ENCODE assay signal across 1 cellular context in the genomic region with DNA sequence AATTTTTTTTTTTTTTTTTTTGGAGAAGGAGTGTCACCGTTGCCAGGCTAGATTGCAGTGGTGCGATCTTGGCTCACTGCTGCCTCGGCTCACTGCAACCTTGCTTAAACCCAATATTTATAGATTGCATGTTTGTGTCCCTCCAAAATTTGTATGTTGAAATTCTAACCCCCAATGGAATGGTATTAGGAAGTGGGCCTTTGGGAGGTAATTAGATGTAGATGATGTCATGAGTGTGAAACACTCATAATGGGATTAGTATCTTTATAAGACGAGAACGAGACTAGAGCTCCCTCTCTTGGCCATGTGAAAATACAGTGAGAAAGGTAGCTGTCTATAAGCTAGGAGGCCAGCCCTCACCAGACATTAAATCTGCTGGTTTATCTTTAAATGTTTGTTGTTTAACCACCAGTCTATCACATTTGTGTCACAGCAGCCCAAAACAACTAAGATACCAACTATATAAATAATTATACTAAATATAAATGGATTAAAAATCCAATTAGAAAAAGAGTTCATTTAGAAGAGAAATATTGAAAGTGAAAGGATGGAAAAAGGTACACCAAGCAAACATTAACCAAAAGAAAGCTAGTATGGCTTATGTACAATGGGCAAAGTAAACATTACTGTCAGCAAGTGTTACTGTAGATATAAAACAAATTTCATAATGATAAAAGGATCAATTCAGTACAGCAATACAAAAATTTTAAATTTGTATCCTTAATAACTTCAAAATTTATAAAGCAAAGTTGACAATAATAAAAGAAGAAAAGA.
TF ChIP-seq lines count a peak whose summit lies in the region.

No MANE protein-coding gene starts in this region.

TF ChIP-seq in HepG2, 621 proteins besides CTCF, POLR2A, EP300 and RAD21 (continued from another document):
- TF ChIP-seq, protein P1, sequence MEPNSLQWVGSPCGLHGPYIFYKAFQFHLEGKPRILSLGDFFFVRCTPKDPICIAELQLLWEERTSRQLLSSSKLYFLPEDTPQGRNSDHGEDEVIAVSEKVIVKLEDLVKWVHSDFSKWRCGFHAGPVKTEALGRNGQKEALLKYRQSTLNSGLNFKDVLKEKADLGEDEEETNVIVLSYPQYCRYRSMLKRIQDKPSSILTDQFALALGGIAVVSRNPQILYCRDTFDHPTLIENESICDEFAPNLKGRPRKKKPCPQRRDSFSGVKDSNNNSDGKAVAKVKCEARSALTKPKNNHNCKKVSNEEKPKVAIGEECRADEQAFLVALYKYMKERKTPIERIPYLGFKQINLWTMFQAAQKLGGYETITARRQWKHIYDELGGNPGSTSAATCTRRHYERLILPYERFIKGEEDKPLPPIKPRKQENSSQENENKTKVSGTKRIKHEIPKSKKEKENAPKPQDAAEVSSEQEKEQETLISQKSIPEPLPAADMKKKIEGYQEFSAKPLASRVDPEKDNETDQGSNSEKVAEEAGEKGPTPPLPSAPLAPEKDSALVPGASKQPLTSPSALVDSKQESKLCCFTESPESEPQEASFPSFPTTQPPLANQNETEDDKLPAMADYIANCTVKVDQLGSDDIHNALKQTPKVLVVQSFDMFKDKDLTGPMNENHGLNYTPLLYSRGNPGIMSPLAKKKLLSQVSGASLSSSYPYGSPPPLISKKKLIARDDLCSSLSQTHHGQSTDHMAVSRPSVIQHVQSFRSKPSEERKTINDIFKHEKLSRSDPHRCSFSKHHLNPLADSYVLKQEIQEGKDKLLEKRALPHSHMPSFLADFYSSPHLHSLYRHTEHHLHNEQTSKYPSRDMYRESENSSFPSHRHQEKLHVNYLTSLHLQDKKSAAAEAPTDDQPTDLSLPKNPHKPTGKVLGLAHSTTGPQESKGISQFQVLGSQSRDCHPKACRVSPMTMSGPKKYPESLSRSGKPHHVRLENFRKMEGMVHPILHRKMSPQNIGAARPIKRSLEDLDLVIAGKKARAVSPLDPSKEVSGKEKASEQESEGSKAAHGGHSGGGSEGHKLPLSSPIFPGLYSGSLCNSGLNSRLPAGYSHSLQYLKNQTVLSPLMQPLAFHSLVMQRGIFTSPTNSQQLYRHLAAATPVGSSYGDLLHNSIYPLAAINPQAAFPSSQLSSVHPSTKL (CRISPR knock-in tag; IDR thresholded peaks at IDR 0.05), result 0 out of 2 replicates have a peak, but pooled peaks have one; percentile 15
- TF ChIP-seq, protein P2, sequence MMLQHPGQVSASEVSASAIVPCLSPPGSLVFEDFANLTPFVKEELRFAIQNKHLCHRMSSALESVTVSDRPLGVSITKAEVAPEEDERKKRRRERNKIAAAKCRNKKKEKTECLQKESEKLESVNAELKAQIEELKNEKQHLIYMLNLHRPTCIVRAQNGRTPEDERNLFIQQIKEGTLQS (CRISPR knock-in tag; IDR thresholded peaks at IDR 0.05), result no peak
- TF ChIP-seq POGZ (CRISPR knock-in tag; IDR thresholded peaks at IDR 0.05), result 0 out of 2 replicates have a peak, but pooled peaks have one; percentile 24
- TF ChIP-seq RELA (CRISPR knock-in tag; IDR thresholded peaks at IDR 0.05), result no peak
- no peak for TF ChIP-seq RFX3 (CRISPR knock-in tag; IDR thresholded peaks at IDR 0.05)
- TF ChIP-seq, protein P3, sequence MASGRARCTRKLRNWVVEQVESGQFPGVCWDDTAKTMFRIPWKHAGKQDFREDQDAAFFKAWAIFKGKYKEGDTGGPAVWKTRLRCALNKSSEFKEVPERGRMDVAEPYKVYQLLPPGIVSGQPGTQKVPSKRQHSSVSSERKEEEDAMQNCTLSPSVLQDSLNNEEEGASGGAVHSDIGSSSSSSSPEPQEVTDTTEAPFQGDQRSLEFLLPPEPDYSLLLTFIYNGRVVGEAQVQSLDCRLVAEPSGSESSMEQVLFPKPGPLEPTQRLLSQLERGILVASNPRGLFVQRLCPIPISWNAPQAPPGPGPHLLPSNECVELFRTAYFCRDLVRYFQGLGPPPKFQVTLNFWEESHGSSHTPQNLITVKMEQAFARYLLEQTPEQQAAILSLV (CRISPR knock-in tag; IDR thresholded peaks at IDR 0.05; ENCODE audit: borderline replicate concordance), result no peak
- no peak for TF ChIP-seq ZNF605 (CRISPR knock-in tag; IDR thresholded peaks at IDR 0.05)
- no peak for TF ChIP-seq ZEB1 (IDR thresholded peaks at IDR 0.05; ENCODE audit: insufficient replicate concordance, low read depth)
- TF ChIP-seq TBX3 (IDR thresholded peaks at IDR 0.05; ENCODE audit: borderline replicate concordance), result peak; percentile 12; the same call in 1 of the 2 replicates
- 0 out of 2 replicates have a peak, but pooled peaks have one; percentile 16 for TF ChIP-seq KMT2B (CRISPR knock-in tag; IDR thresholded peaks at IDR 0.05)
- TF ChIP-seq SMC3 (IDR thresholded peaks at IDR 0.05; ENCODE audit: low read length), result peak; percentile 55
- TF ChIP-seq DMAP1 (CRISPR knock-in tag; IDR thresholded peaks at IDR 0.05), result no peak
- TF ChIP-seq, protein P4, sequence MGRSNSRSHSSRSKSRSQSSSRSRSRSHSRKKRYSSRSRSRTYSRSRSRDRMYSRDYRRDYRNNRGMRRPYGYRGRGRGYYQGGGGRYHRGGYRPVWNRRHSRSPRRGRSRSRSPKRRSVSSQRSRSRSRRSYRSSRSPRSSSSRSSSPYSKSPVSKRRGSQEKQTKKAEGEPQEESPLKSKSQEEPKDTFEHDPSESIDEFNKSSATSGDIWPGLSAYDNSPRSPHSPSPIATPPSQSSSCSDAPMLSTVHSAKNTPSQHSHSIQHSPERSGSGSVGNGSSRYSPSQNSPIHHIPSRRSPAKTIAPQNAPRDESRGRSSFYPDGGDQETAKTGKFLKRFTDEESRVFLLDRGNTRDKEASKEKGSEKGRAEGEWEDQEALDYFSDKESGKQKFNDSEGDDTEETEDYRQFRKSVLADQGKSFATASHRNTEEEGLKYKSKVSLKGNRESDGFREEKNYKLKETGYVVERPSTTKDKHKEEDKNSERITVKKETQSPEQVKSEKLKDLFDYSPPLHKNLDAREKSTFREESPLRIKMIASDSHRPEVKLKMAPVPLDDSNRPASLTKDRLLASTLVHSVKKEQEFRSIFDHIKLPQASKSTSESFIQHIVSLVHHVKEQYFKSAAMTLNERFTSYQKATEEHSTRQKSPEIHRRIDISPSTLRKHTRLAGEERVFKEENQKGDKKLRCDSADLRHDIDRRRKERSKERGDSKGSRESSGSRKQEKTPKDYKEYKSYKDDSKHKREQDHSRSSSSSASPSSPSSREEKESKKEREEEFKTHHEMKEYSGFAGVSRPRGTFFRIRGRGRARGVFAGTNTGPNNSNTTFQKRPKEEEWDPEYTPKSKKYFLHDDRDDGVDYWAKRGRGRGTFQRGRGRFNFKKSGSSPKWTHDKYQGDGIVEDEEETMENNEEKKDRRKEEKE (IDR thresholded peaks at IDR 0.05), result no peak
- 0 out of 2 replicates have a peak, but pooled peaks have one; percentile 53 for TF ChIP-seq RORA (CRISPR knock-in tag; IDR thresholded peaks at IDR 0.05)
- no peak for TF ChIP-seq ELF1 (CRISPR knock-in tag; IDR thresholded peaks at IDR 0.05)
- TF ChIP-seq IRF2 (CRISPR knock-in tag; IDR thresholded peaks at IDR 0.05), result peak; percentile 56; the same call in 1 of the 2 replicates
- TF ChIP-seq, protein P5, sequence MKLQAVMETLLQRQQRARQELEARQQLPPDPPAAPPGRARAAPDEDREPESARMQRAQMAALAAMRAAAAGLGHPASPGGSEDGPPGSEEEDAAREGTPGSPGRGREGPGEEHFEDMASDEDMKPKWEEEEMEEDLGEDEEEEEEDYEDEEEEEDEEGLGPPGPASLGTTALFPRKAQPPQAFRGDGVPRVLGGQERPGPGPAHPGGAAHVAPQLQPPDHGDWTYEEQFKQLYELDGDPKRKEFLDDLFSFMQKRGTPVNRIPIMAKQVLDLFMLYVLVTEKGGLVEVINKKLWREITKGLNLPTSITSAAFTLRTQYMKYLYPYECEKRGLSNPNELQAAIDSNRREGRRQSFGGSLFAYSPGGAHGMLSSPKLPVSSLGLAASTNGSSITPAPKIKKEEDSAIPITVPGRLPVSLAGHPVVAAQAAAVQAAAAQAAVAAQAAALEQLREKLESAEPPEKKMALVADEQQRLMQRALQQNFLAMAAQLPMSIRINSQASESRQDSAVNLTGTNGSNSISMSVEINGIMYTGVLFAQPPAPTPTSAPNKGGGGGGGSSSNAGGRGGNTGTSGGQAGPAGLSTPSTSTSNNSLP (IDR thresholded peaks at IDR 0.05; ENCODE audit: low read depth, low read length), result peak; percentile 60
- TF ChIP-seq ISL2 (CRISPR knock-in tag; IDR thresholded peaks at IDR 0.05), result 0 out of 2 replicates have a peak, but pooled peaks have one; percentile 26
- TF ChIP-seq, protein P6, sequence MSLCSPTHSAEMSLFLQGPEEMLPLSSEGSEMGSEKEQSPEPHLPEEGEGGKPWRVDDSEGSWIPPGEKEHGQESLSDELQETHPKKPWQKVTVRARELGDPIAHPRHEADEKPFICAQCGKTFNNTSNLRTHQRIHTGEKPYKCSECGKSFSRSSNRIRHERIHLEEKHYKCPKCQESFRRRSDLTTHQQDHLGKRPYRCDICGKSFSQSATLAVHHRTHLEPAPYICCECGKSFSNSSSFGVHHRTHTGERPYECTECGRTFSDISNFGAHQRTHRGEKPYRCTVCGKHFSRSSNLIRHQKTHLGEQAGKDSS (CRISPR knock-in tag; IDR thresholded peaks at IDR 0.05; ENCODE audit: borderline replicate concordance, low read depth), result no peak
- TF ChIP-seq FOXA1 (IDR thresholded peaks at IDR 0.05), result peak; percentile 44; the same call in 1 of the 2 replicates
- TF ChIP-seq FOXA1 (CRISPR knock-in tag; IDR thresholded peaks at IDR 0.05), result no peak
- TF ChIP-seq, protein P7, sequence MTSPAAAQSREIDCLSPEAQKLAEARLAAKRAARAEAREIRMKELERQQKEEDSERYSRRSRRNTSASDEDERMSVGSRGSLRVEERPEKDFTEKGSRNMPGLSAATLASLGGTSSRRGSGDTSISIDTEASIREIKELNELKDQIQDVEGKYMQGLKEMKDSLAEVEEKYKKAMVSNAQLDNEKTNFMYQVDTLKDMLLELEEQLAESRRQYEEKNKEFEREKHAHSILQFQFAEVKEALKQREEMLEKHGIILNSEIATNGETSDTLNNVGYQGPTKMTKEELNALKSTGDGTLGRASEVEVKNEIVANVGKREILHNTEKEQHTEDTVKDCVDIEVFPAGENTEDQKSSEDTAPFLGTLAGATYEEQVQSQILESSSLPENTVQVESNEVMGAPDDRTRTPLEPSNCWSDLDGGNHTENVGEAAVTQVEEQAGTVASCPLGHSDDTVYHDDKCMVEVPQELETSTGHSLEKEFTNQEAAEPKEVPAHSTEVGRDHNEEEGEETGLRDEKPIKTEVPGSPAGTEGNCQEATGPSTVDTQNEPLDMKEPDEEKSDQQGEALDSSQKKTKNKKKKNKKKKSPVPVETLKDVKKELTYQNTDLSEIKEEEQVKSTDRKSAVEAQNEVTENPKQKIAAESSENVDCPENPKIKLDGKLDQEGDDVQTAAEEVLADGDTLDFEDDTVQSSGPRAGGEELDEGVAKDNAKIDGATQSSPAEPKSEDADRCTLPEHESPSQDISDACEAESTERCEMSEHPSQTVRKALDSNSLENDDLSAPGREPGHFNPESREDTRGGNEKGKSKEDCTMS (CRISPR knock-in tag; conservative IDR thresholded peaks at IDR 0.05), result no peak
- TF ChIP-seq ZNF232 (CRISPR knock-in tag; IDR thresholded peaks at IDR 0.05; ENCODE audit: borderline replicate concordance), result no peak
- TF ChIP-seq, protein P8, sequence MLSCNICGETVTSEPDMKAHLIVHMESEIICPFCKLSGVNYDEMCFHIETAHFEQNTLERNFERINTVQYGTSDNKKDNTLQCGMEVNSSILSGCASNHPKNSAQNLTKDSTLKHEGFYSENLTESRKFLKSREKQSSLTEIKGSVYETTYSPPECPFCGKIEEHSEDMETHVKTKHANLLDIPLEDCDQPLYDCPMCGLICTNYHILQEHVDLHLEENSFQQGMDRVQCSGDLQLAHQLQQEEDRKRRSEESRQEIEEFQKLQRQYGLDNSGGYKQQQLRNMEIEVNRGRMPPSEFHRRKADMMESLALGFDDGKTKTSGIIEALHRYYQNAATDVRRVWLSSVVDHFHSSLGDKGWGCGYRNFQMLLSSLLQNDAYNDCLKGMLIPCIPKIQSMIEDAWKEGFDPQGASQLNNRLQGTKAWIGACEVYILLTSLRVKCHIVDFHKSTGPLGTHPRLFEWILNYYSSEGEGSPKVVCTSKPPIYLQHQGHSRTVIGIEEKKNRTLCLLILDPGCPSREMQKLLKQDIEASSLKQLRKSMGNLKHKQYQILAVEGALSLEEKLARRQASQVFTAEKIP (CRISPR knock-in tag; IDR thresholded peaks at IDR 0.05; ENCODE audit: borderline replicate concordance), result no peak
- TF ChIP-seq, protein P9, sequence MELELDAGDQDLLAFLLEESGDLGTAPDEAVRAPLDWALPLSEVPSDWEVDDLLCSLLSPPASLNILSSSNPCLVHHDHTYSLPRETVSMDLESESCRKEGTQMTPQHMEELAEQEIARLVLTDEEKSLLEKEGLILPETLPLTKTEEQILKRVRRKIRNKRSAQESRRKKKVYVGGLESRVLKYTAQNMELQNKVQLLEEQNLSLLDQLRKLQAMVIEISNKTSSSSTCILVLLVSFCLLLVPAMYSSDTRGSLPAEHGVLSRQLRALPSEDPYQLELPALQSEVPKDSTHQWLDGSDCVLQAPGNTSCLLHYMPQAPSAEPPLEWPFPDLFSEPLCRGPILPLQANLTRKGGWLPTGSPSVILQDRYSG (CRISPR knock-in tag; IDR thresholded peaks at IDR 0.05), result no peak
- peak; percentile 73; the same call in 1 of the 2 replicates for TF ChIP-seq ATF7 (IDR thresholded peaks at IDR 0.05)
- TF ChIP-seq ATF7 (CRISPR knock-in tag; IDR thresholded peaks at IDR 0.05), result no peak
- peak; percentile 43; the same call in 1 of the 2 replicates for TF ChIP-seq FOXA3 (CRISPR knock-in tag; IDR thresholded peaks at IDR 0.05)
- no peak for TF ChIP-seq ZNF670 (CRISPR knock-in tag; IDR thresholded peaks at IDR 0.05; ENCODE audit: borderline replicate concordance)
- TF ChIP-seq, protein P10, sequence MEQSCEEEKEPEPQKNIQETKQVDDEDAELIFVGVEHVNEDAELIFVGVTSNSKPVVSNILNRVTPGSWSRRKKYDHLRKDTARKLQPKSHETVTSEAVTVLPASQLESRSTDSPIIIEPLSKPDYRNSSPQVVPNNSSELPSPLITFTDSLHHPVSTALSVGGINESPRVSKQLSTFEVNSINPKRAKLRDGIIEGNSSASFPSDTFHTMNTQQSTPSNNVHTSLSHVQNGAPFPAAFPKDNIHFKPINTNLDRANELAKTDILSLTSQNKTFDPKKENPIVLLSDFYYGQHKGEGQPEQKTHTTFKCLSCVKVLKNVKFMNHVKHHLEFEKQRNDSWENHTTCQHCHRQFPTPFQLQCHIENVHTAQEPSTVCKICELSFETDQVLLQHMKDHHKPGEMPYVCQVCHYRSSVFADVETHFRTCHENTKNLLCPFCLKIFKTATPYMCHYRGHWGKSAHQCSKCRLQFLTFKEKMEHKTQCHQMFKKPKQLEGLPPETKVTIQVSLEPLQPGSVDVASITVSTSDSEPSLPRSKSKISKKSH (CRISPR knock-in tag; IDR thresholded peaks at IDR 0.05; ENCODE audit: borderline replicate concordance), result no peak
